Comparison of ENCODE assay signal across 28 cellular contexts in the genomic region with DNA sequence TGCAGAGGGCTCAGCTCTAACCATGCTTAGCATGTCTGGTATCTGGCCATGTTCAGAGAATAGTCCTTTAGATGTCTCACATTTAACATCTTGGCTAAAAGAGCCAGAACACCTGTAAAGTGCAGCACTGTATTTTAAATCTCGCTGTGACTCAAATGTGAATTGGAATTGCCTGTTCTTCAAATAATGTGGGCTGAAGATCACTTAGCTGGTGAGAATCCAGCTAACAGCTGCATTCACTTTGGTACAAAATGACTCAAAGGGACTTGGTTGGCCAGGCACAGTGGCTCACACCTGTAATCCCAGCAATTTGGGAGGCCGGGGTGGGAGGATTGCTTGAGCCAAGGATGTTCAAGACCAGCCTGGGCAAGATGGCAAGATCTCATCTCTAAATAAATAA.
DNase-seq lines count a peak whose midpoint lies in the region; ATAC-seq, FAIRE-seq and TF ChIP-seq lines count a peak whose summit lies in the region.
"Had no signal": no experiment of that assay in that cellular context is flagged by ENCODE, and none has a peak within 500 bp of the region (broad histone marks: within the 10 kb centered on the region; RNA-seq: fewer than 3 reads in every experiment).

No MANE protein-coding gene starts in this region.

- TF ChIP-seq POLR2A in GM12878 (IDR thresholded peaks at IDR 0.05; ENCODE audit: low read depth, low read length), result no peak

- H3K4me3 ChIP-seq in GM12878, result no peak overlapping the region
- no peak overlapping the region for H3K4me3 ChIP-seq in effector memory CD4-positive, alpha-beta T cell (ENCODE audit: insufficient read depth, low read depth, low read length, poor library complexity, severe bottlenecking)
- H3K4me3 ChIP-seq: dorsolateral prefrontal cortex, HAP-1, lung, stomach, upper lobe of left lung had no signal

- no peaks in the 10 kb centered on the region for H3K36me3 ChIP-seq in GM12878 (ENCODE audit: control insufficient read depth in 2 of 2, insufficient read depth in 2 of 2, low read length in 1 of 2)
- H3K36me3 ChIP-seq in effector memory CD4-positive, alpha-beta T cell (ENCODE audit: control insufficient read depth, insufficient read depth, low read length), result no peaks in the 10 kb centered on the region
- H3K36me3 ChIP-seq: HAP-1, stomach, upper lobe of left lung had no signal

- ATAC-seq in GM21381 (IDR thresholded peaks at IDR 0.05; ENCODE audit: unreplicated experiment), result peak; percentile 32
- peak; percentile 53 for ATAC-seq in HG03039 (IDR thresholded peaks at IDR 0.05; ENCODE audit: unreplicated experiment)
- ATAC-seq in GM12878, result peak; percentile 34
- ATAC-seq: activated CD8-positive, alpha-beta T cell treated with anti-CD3 and anti-CD28 coated beads for 36 hours; CD8-positive, alpha-beta T cell; foreskin keratinocyte had no signal

- WGBS in GM12878 (ENCODE audit: insufficient coverage, insufficient replicate concordance, low lambda C conversion rate, missing lambda C conversion rate), result 5% methylated on average over 2 of the region's 2 CpGs

- TF ChIP-seq RAD21 in GM12878 (IDR thresholded peaks at IDR 0.05; ENCODE audit: insufficient read depth, low read depth, low read length), result 0 out of 2 replicates have a peak, but pooled peaks have one; percentile 12

- peak overlapping the region; percentile 46; the same call in 1 of the 2 replicates for H3K4me2 ChIP-seq in GM12878 (ENCODE audit: control insufficient read depth, insufficient read depth)

- DNase-seq in GM18507 (ENCODE audit: extremely low spot score, insufficient read length, low read depth) (no peak), GM12878 (ENCODE audit: low read depth, low spot score) (no peak), MV-4-11 (lab: John Stamatoyannopoulos, UW) (no peak), NCI-H1417 (lab: John Stamatoyannopoulos, UW) (no peak), NCI-H1436 treated with DMSO at 0.1 percent for 48 hours (lab: John Stamatoyannopoulos, UW) (no peak)
- DNase-seq in effector memory CD4-positive, alpha-beta T cell, result no peak
- DNase-seq: activated CD4-positive, CD25-positive, alpha-beta regulatory T cell; activated CD8-positive, alpha-beta T cell treated with anti-CD3 and anti-CD28 coated beads for 36 hours; activated naive CD4-positive, alpha-beta T cell treated with anti-CD3 and anti-CD28 coated beads, Interleukin-2, amount 50 U/mL, for 16 hours; activated T-cell treated with anti-CD3 and anti-CD28 coated beads, Interleukin-2, amount 50 U/mL, for 24 hours; anterior cingulate cortex; CD8-positive, alpha-beta T cell; dorsolateral prefrontal cortex; foreskin keratinocyte; GDM1; Karpas-422; kidney; NCI-H1092; NCI-H2171; retina; stimulated activated CD4-positive, alpha-beta T cell treated with anti-CD3 and anti-CD28 coated beads, Interleukin-4, amount 100 ng/mL, for 24 hours; stomach; T-helper 9 cell; upper lobe of left lung had no signal

- no TSS peak for BruUV-seq in GM12878 (replicated peaks; lab: Mats Ljungman, UMichigan)

- no peak overlapping the region for H3K9ac ChIP-seq in GM12878 (ENCODE audit: control insufficient read depth, insufficient read depth, low read length)

- no peaks in the 10 kb centered on the region for H3K27me3 ChIP-seq in GM12878 (replicated peaks in 1 of 2; ENCODE audit: control insufficient read depth in 2 of 2, insufficient read depth in 2 of 2, low read length in 1 of 2)
- H3K27me3 ChIP-seq in effector memory CD4-positive, alpha-beta T cell (replicated peaks; ENCODE audit: control insufficient read depth, insufficient read depth, low read length, poor library complexity, severe bottlenecking), result no peaks in the 10 kb centered on the region
- H3K27me3 ChIP-seq: dorsolateral prefrontal cortex, stomach, upper lobe of left lung had no signal

- no peak overlapping the region for H2AFZ ChIP-seq in GM12878 (ENCODE audit: control insufficient read depth, low read depth, low read length)

- H3K79me2 ChIP-seq in GM12878 (ENCODE audit: control insufficient read depth, insufficient read depth, low read length), result no peaks in the 10 kb centered on the region; the same call in 1 of the 2 replicates

- no peak for TF ChIP-seq EP300 in GM12878 (IDR thresholded peaks at IDR 0.05; ENCODE audit: borderline replicate concordance in 1 of 2, control insufficient read depth in 1 of 2, low read depth in 2 of 2, low read length in 2 of 2)

- intact Hi-C loops in GM12878 (cut with micrococcal nuclease; ENCODE audit: unreplicated experiment), result loop anchor here (5.0 kb wide), 1 partner anchor 79 kb away; no protein-coding TSS in a partner anchor

- peak overlapping the region; percentile 60 for H3K27ac ChIP-seq in GM12878 (ENCODE audit: control insufficient read depth, insufficient read depth)
- no peak overlapping the region for H3K27ac ChIP-seq in effector memory CD4-positive, alpha-beta T cell (ENCODE audit: insufficient read depth, low read length, poor library complexity, severe bottlenecking)
- H3K27ac ChIP-seq: dorsolateral prefrontal cortex, foreskin keratinocyte, stomach, upper lobe of left lung had no signal

- SMC1A ChIA-PET in GM12878 (lab: Charles Lee; ENCODE audit: uncharacterized antibody, unreplicated experiment), result interaction anchor here (0.9 to 4.4 kb wide), 7 partner anchors 23 to 141 kb away, joined by 3 to 61 read pairs (median 16); a partner anchor contains a TSS

- RAD21 ChIA-PET in GM12878 (lab: Charles Lee; ENCODE audit: unreplicated experiment), result interaction anchor here (0.5 to 3.6 kb wide), 8 partner anchors 23 to 166 kb away, joined by 3 to 61 read pairs (median 3); a partner anchor contains a TSS

- no peaks in the 10 kb centered on the region for H4K20me1 ChIP-seq in GM12878 (ENCODE audit: control insufficient read depth, insufficient read depth)

- H3K9me3 ChIP-seq in GM12878 (replicated peaks; ENCODE audit: control insufficient read depth, insufficient read depth, low read length), result no peaks in the 10 kb centered on the region; the same call in 2 of the 3 replicates
- no peaks in the 10 kb centered on the region for H3K9me3 ChIP-seq in effector memory CD4-positive, alpha-beta T cell (ENCODE audit: control insufficient read depth, low read length)
- H3K9me3 ChIP-seq: HAP-1, stomach, upper lobe of left lung had no signal

- TF ChIP-seq CTCF in GM12878 (IDR thresholded peaks at IDR 0.05 in 2 of 3, conservative IDR thresholded peaks at IDR 0.05 in 1 of 3; ENCODE audit: control insufficient read depth in 2 of 3, extremely low read depth in 1 of 3, insufficient read depth in 1 of 3, low read depth in 3 of 3, low read length in 3 of 3), result no peak

- in situ Hi-C loops in GM12878 (cut with MboI), result no loop called here

- POLR2A ChIA-PET in GM12878 (lab: Charles Lee), result interaction anchor here (0.7 to 3.6 kb wide), 3 partner anchors 40 to 59 kb away, joined by 3 to 19 read pairs (median 4); no protein-coding TSS in a partner anchor

- CTCF ChIA-PET in GM12878 (lab: Yijun Ruan, JAX), result interaction anchor here (0.7 to 2.1 kb wide), 10 partner anchors 34 to 272 kb away, joined by 3 to 10 read pairs (median 4); a partner anchor contains a TSS

- peaks cover 53% of the 10 kb centered on the region for H3K4me1 ChIP-seq in GM12878 (ENCODE audit: control insufficient read depth, insufficient read depth, low read length)
- no peaks in the 10 kb centered on the region for H3K4me1 ChIP-seq in effector memory CD4-positive, alpha-beta T cell (ENCODE audit: control insufficient read depth, insufficient read depth, low read length, poor library complexity, severe bottlenecking)
- H3K4me1 ChIP-seq: foreskin keratinocyte, HAP-1, stomach, upper lobe of left lung had no signal

- peak; percentile 81 for FAIRE-seq in GM18507 (lab: Jason Lieb, UNC)
- peak; percentile 83 for FAIRE-seq in GM12878 (lab: Jason Lieb, UNC)
- FAIRE-seq: kidney had no signal

TF ChIP-seq in GM12878, 131 proteins besides CTCF, POLR2A, EP300 and RAD21 (continues in another document):
- TF ChIP-seq TCF3 (IDR thresholded peaks at IDR 0.05; ENCODE audit: borderline replicate concordance, insufficient read depth, low read depth, low read length), result peak; percentile 97
- TF ChIP-seq JUND (IDR thresholded peaks at IDR 0.05; ENCODE audit: low read depth, low read length), result no peak
- TF ChIP-seq FOXM1 (IDR thresholded peaks at IDR 0.05; ENCODE audit: low read depth, low read length), result peak; percentile 83
- peak; percentile 81 to 89 for TF ChIP-seq IKZF2 (IDR thresholded peaks at IDR 0.05)
- TF ChIP-seq BCL11A (IDR thresholded peaks at IDR 0.05; ENCODE audit: low read depth, low read length), result peak; percentile 90
- peak; percentile 54; the same call in 1 of the 2 replicates for TF ChIP-seq TCF7 (IDR thresholded peaks at IDR 0.05; ENCODE audit: borderline replicate concordance)
- TF ChIP-seq WRNIP1 (IDR thresholded peaks at IDR 0.05; ENCODE audit: borderline replicate concordance, low read depth, low read length), result no peak
- TF ChIP-seq, protein P1, sequence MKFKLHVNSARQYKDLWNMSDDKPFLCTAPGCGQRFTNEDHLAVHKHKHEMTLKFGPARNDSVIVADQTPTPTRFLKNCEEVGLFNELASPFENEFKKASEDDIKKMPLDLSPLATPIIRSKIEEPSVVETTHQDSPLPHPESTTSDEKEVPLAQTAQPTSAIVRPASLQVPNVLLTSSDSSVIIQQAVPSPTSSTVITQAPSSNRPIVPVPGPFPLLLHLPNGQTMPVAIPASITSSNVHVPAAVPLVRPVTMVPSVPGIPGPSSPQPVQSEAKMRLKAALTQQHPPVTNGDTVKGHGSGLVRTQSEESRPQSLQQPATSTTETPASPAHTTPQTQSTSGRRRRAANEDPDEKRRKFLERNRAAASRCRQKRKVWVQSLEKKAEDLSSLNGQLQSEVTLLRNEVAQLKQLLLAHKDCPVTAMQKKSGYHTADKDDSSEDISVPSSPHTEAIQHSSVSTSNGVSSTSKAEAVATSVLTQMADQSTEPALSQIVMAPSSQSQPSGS (IDR thresholded peaks at IDR 0.05; ENCODE audit: low read length), result peak; percentile 87
- no peak for TF ChIP-seq BRCA1 (IDR thresholded peaks at IDR 0.05; ENCODE audit: low read depth, low read length)
- peak; percentile 60 for TF ChIP-seq CREM (IDR thresholded peaks at IDR 0.05; ENCODE audit: low read depth)
- TF ChIP-seq CREB1 (IDR thresholded peaks at IDR 0.05; ENCODE audit: low read depth), result 0 out of 2 replicates have a peak, but pooled peaks have one; percentile 32
- peak; percentile 97 for TF ChIP-seq TCF12 (IDR thresholded peaks at IDR 0.05; ENCODE audit: low read depth, low read length)
- TF ChIP-seq DPF2 (IDR thresholded peaks at IDR 0.05), result peak; percentile 59
- TF ChIP-seq IKZF1 (conservative IDR thresholded peaks at IDR 0.05), result peak; percentile 72; the same call in 1 of the 2 replicates
- TF ChIP-seq IRF4 (IDR thresholded peaks at IDR 0.05; ENCODE audit: low read depth, low read length), result peak; percentile 93
- TF ChIP-seq CBX5 (IDR thresholded peaks at IDR 0.05; ENCODE audit: low read depth), result peak; percentile 81; the same call in 1 of the 2 replicates
